In the genomic region with DNA sequence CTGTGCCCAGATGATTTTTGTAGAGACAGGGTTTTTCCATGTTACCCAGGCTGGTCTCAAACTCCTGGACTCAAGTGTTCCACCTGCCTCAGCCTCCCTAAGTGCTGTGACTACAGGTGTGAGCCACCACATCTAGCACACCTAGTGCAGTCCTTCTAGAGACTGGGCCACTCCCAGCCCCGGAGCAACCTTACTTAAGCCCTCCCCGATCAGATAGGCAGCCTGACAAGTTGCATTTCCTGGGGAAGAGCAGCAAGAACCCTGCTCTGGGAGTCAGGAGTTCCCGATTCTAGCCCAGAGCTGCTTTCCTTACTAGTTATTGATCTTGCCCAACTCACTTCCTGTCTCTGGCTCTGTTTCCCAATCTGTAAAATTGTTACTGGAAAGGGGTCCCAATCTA, we compare ENCODE assay signal across 17 cellular contexts.
"Had no signal": no experiment of that assay in that cellular context is flagged by ENCODE, and none has a peak within 500 bp of the region (broad histone marks: within the 10 kb centered on the region; RNA-seq: fewer than 3 reads in every experiment).

No MANE protein-coding gene starts in this region.

- DNase-seq: activated B cell treated with CpG ODN at 0.5 μM for 24 hours; activated CD4-positive, alpha-beta T cell treated with anti-CD3 and anti-CD28 coated beads, Interleukin-2, amount 50 U/mL, for 1 hour; activated effector memory CD4-positive, alpha-beta T cell treated with anti-CD3 and anti-CD28 coated beads, Interleukin-2, amount 50 U/mL, for 16 hours; activated T-cell treated with anti-CD3 and anti-CD28 coated beads, Interleukin-2, amount 50 U/mL, for 4 hours; adrenal gland; colonic mucosa; kidney glomerular epithelial cell; naive B cell; occipital lobe; sigmoid colon; stimulated activated CD4-positive, alpha-beta T cell treated with anti-CD3 and anti-CD28 coated beads, Interleukin-12 subunit alpha, Interleukin-12 subunit beta, amount 100 ng/mL, for 4 hours; stimulated activated naive CD8-positive, alpha-beta T cell treated with anti-CD3 and anti-CD28 coated beads, Interleukin-15, Interleukin-2, amounts not matched to agents 100 U/mL and 50 U/mL, for 24 hours; upper lobe of right lung had no signal

- ATAC-seq: activated T-cell treated with anti-CD3 and anti-CD28 coated beads, Interleukin-2, amount 50 U/mL, for 4 hours; SK-N-SH treated with all-trans-retinoic acid at 6 μM for 48 hours; stimulated activated naive CD8-positive, alpha-beta T cell treated with anti-CD3 and anti-CD28 coated beads, Interleukin-15, Interleukin-2, amounts not matched to agents 100 U/mL and 50 U/mL, for 24 hours; upper lobe of right lung had no signal

- H3K4me3 ChIP-seq: adrenal gland, colonic mucosa, hepatocyte, psoas muscle, sigmoid colon, suprapubic skin, upper lobe of right lung had no signal

- H3K27ac ChIP-seq: adrenal gland, colonic mucosa, suprapubic skin, upper lobe of right lung had no signal

- H2AFZ ChIP-seq: hepatocyte had no signal

- H3K4me2 ChIP-seq: hepatocyte had no signal

- H3K9me3 ChIP-seq: adrenal gland, colonic mucosa, psoas muscle, sigmoid colon, suprapubic skin, upper lobe of right lung had no signal

- H3K4me1 ChIP-seq: colonic mucosa had no signal

- H3K27me3 ChIP-seq: adrenal gland, colonic mucosa, hepatocyte, sigmoid colon, suprapubic skin, upper lobe of right lung had no signal

- H3K36me3 ChIP-seq: adrenal gland, colonic mucosa, sigmoid colon, suprapubic skin, upper lobe of right lung had no signal
